Comparison of ENCODE assay signal across 1 cellular context in the genomic region with DNA sequence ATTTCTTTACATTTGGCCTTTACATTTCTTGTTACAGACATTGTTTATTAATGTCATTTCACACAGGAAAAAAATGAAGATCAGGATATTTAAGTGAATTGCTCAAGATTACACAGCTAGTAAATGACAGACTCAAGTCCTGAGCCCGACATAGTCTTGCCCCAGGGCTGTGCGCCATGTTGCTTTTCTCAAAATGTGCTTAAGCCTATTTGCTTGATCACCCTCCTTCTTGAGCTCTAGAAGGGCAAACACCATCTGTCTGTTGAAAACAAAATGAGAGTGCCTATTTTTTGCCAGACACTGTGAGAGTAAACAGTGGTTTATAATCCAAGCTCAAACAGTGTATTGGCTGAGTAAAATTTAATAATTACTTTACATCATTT.
TF ChIP-seq lines count a peak whose summit lies in the region.

No MANE protein-coding gene starts in this region.

TF ChIP-seq in endothelial cell of umbilical vein, 7 proteins besides CTCF, POLR2A, EP300 and RAD21:
- TF ChIP-seq EZH2 (IDR thresholded peaks at IDR 0.05; ENCODE audit: borderline replicate concordance, low read depth, low read length, severe bottlenecking) = no peak
- TF ChIP-seq JUN (IDR thresholded peaks at IDR 0.05; ENCODE audit: borderline replicate concordance, insufficient read depth, insufficient read length, low read depth) = no peak
- no peak for TF ChIP-seq MYC (IDR thresholded peaks at IDR 0.05; ENCODE audit: low read depth, low read length)
